ENCODE assay signal across 26 cellular contexts in genomic region chr2:127621981-127622431, GRCh38. TPM values are rescaled to one million over a fixed set of nuclear protein-coding genes. Genes with fewer than 3 reads are reported as not detected.
DNase-seq lines count a peak whose midpoint lies in the region; ATAC-seq and TF ChIP-seq lines count a peak whose summit lies in the region.
"Had no signal": no experiment of that assay in that cellular context is flagged by ENCODE, and none has a peak within 500 bp of the region (broad histone marks: within the 10 kb centered on the region; RNA-seq: fewer than 3 reads in every experiment).

No MANE protein-coding gene starts in this region.

- H3K27ac Mint-ChIP-seq in activated CD8-positive, alpha-beta memory T cell treated with anti-CD3 and anti-CD28 coated beads, Interleukin-2, amount 10 ng/mL, durations not matched to agents 7 days and 5 days, result no peak overlapping the region
- H3K27ac Mint-ChIP-seq in stimulated activated naive B cell treated with anti-CD40 and anti-IgM and Interleukin-4, amounts not matched to agents 10 μg/mL and 1 μg/mL and 100 μg/mL, for 72 hours, result peak overlapping the region; percentile 25
- H3K27ac Mint-ChIP-seq: activated CD4-positive, alpha-beta T cell treated with anti-CD3 and anti-CD28 coated beads, Interleukin-2, amount 10 ng/mL, durations not matched to agents 24 days and 14 days; activated T-helper 2 cell treated with anti-CD3 and anti-CD28 coated beads, Interferon-gamma antibody, Interleukin-2, Interleukin-4, amounts not matched to agents 10 μg/mL and 5 μg/mL and 100 μg/mL, durations not matched to agents 14 hours and 24 hours and 36 hours; brain; effector memory CD8-positive, alpha-beta T cell; nephron had no signal

- H2AK5ac ChIP-seq in IMR-90 (ENCODE audit: low read depth, low read length), result peak overlapping the region; percentile 24; the same call in 1 of the 2 replicates

- no peaks in the 10 kb centered on the region; the same call in 1 of the 2 replicates for H3K27me3 ChIP-seq in IMR-90 (ENCODE audit: control insufficient read depth, insufficient read depth, low read length)
- H3K27me3 ChIP-seq: hepatocyte, left lung, tibial nerve had no signal

- TF ChIP-seq POLR2A in IMR-90 (IDR thresholded peaks at IDR 0.05; ENCODE audit: low read depth, low read length), result no peak

- H4K8ac ChIP-seq in IMR-90 (ENCODE audit: low read depth in 2 of 2, low read length in 2 of 2), result no peak overlapping the region

- H3K9me3 Mint-ChIP-seq in activated CD8-positive, alpha-beta memory T cell treated with anti-CD3 and anti-CD28 coated beads, Interleukin-2, amount 10 ng/mL, durations not matched to agents 7 days and 5 days (ENCODE audit: low read depth), result no peaks in the 10 kb centered on the region
- H3K9me3 Mint-ChIP-seq in stimulated activated naive B cell treated with anti-CD40 and anti-IgM and Interleukin-4, amounts not matched to agents 10 μg/mL and 1 μg/mL and 100 μg/mL, for 72 hours, result peaks cover 3% of the 10 kb centered on the region in 2 donors
- H3K9me3 Mint-ChIP-seq: activated CD4-positive, alpha-beta T cell treated with anti-CD3 and anti-CD28 coated beads, Interleukin-2, amount 10 ng/mL, durations not matched to agents 24 days and 14 days; activated T-helper 2 cell treated with anti-CD3 and anti-CD28 coated beads, Interferon-gamma antibody, Interleukin-2, Interleukin-4, amounts not matched to agents 10 μg/mL and 5 μg/mL and 100 μg/mL, durations not matched to agents 14 hours and 24 hours and 36 hours; effector memory CD8-positive, alpha-beta T cell; IgD-negative memory B cell had no signal

- peaks cover 7% of the 10 kb centered on the region for H3K27me3 Mint-ChIP-seq in activated CD8-positive, alpha-beta memory T cell treated with anti-CD3 and anti-CD28 coated beads, Interleukin-2, amount 10 ng/mL, durations not matched to agents 7 days and 5 days
- H3K27me3 Mint-ChIP-seq in stimulated activated naive B cell treated with anti-CD40 and anti-IgM and Interleukin-4, amounts not matched to agents 10 μg/mL and 1 μg/mL and 100 μg/mL, for 72 hours, result no peaks in the 10 kb centered on the region

- BruUV-seq in IMR-90 (replicated peaks; lab: Mats Ljungman, UMichigan), result no TSS peak

- no peak for ATAC-seq in activated CD8-positive, alpha-beta memory T cell treated with anti-CD3 and anti-CD28 coated beads, Interleukin-2, amount 10 ng/mL, durations not matched to agents 7 days and 5 days
- no peak for ATAC-seq in IMR-90 (ENCODE audit: low read depth)
- ATAC-seq in stimulated activated naive B cell treated with anti-CD40 and anti-IgM and Interleukin-4, amounts not matched to agents 10 μg/mL and 1 μg/mL and 100 μg/mL, for 72 hours (replicated peaks), result no peak
- ATAC-seq: effector memory CD8-positive, alpha-beta T cell; esophagus mucosa; left lung; right cardiac atrium had no signal

- H4K5ac ChIP-seq in IMR-90 (ENCODE audit: low read depth, low read length), result no peak overlapping the region

- no peak overlapping the region for H3K18ac ChIP-seq in IMR-90 (ENCODE audit: low read depth, low read length)

- H3K9me1 ChIP-seq in IMR-90 (ENCODE audit: insufficient read depth, low read length), result peaks cover 6% of the 10 kb centered on the region; the same call in 1 of the 2 replicates

- peak; percentile 28 for DNase-seq in activated CD8-positive, alpha-beta memory T cell treated with anti-CD3 and anti-CD28 coated beads, Interleukin-2, amount 50 U/mL, for 48 hours
- DNase-seq in activated CD8-positive, alpha-beta memory T cell treated with anti-CD3 and anti-CD28 coated beads, Interleukin-2, amount 10 ng/mL, durations not matched to agents 7 days and 5 days, result no peak
- no peak for DNase-seq in IMR-90
- peak; percentile 37 for DNase-seq in islet precursor cell
- no peak for DNase-seq in stimulated activated naive B cell treated with anti-CD40 and anti-IgM and Interleukin-4, amounts not matched to agents 10 μg/mL and 1 μg/mL and 100 μg/mL, for 72 hours
- DNase-seq in NCI-H1930 (lab: John Stamatoyannopoulos, UW), result no peak
- no peak for DNase-seq in dedifferentiated amniotic fluid mesenchymal stem cell (ENCODE audit: extremely low spot score)
- DNase-seq in effector CD4-positive, alpha-beta T cell, result no peak
- DNase-seq: activated CD4-positive, alpha-beta T cell treated with anti-CD3 and anti-CD28 coated beads, Interleukin-2, amount 10 ng/mL, durations not matched to agents 24 days and 14 days; DMS153; effector memory CD8-positive, alpha-beta T cell; foreskin melanocyte; NCI-H1417 treated with DMSO at 0.1 percent for 48 hours; NCI-H510A; stomach had no signal

- no peak overlapping the region for H3K4ac ChIP-seq in IMR-90 (ENCODE audit: low read depth, low read length)

- peaks cover 5% of the 10 kb centered on the region for H3K4me1 ChIP-seq in IMR-90 (ENCODE audit: control insufficient read depth, insufficient read depth, low read length)
- H3K4me1 ChIP-seq: left lung, parathyroid adenoma, stomach, tibial nerve had no signal

- no peak overlapping the region for H3K9ac ChIP-seq in IMR-90 (ENCODE audit: low read depth, low read length)
- H3K9ac ChIP-seq: parathyroid adenoma had no signal

- H2BK120ac ChIP-seq in IMR-90 (ENCODE audit: low read depth, low read length), result 0 out of 2 replicates have a peak overlapping the region, but pooled peaks have one; percentile 2

- H3K23ac ChIP-seq in IMR-90 (ENCODE audit: low read depth, low read length), result no peak overlapping the region

- no peaks in the 10 kb centered on the region for H3K36me3 Mint-ChIP-seq in activated CD8-positive, alpha-beta memory T cell treated with anti-CD3 and anti-CD28 coated beads, Interleukin-2, amount 10 ng/mL, durations not matched to agents 7 days and 5 days
- H3K36me3 Mint-ChIP-seq in stimulated activated naive B cell treated with anti-CD40 and anti-IgM and Interleukin-4, amounts not matched to agents 10 μg/mL and 1 μg/mL and 100 μg/mL, for 72 hours, result peaks cover 2 to 7% of the 10 kb centered on the region in 2 donors
- H3K36me3 Mint-ChIP-seq: brain had no signal

- no peak overlapping the region for H2BK5ac ChIP-seq in IMR-90 (ENCODE audit: low read depth, low read length, poor library complexity, severe bottlenecking)

- H4K91ac ChIP-seq in IMR-90 (ENCODE audit: insufficient read depth, low read depth, low read length), result no peak overlapping the region

- POLR2A ChIA-PET in IMR-90 (lab: Charles Lee; ENCODE audit: unreplicated experiment), result no interaction called here

- no peak for TF ChIP-seq CTCF in IMR-90 (conservative IDR thresholded peaks at IDR 0.05; ENCODE audit: low read depth, low read length)

- TF ChIP-seq RAD21 in IMR-90 (IDR thresholded peaks at IDR 0.05; ENCODE audit: low read length), result no peak

- intact Hi-C loops in IMR-90 (cut with micrococcal nuclease), result loop anchor here (2.0 kb wide), 1 partner anchor 13 kb away; no protein-coding TSS in a partner anchor

- H3K36me3 ChIP-seq in IMR-90 (ENCODE audit: control insufficient read depth, insufficient read depth, low read length), result no peaks in the 10 kb centered on the region
- H3K36me3 ChIP-seq: left lung, stomach, tibial nerve had no signal

- no peaks in the 10 kb centered on the region for H3K9me3 ChIP-seq in IMR-90 (ENCODE audit: control insufficient read depth, insufficient read depth, low read length)
- H3K9me3 ChIP-seq: left lung, stomach, tibial nerve had no signal

- H3K4me2 ChIP-seq in IMR-90 (ENCODE audit: low read depth, low read length), result no peak overlapping the region
- H3K4me2 ChIP-seq: hepatocyte had no signal

- H2AFZ ChIP-seq in IMR-90 (replicated peaks; ENCODE audit: low read length, poor library complexity), result no peak overlapping the region
- H2AFZ ChIP-seq: hepatocyte, parathyroid adenoma had no signal

- no peaks in the 10 kb centered on the region for H4K20me1 ChIP-seq in IMR-90 (ENCODE audit: insufficient read depth, low read length)

- H3K4me3 Mint-ChIP-seq in activated CD8-positive, alpha-beta memory T cell treated with anti-CD3 and anti-CD28 coated beads, Interleukin-2, amount 10 ng/mL, durations not matched to agents 7 days and 5 days, result no peak overlapping the region
- H3K4me3 Mint-ChIP-seq in stimulated activated naive B cell treated with anti-CD40 and anti-IgM and Interleukin-4, amounts not matched to agents 10 μg/mL and 1 μg/mL and 100 μg/mL, for 72 hours, result no peak overlapping the region
- H3K4me3 Mint-ChIP-seq: activated CD4-positive, alpha-beta T cell treated with anti-CD3 and anti-CD28 coated beads, Interleukin-2, amount 10 ng/mL, durations not matched to agents 24 days and 14 days; brain; effector memory CD8-positive, alpha-beta T cell; nephron had no signal

- H3K79me1 ChIP-seq in IMR-90 (ENCODE audit: low read depth in 1 of 2, low read length in 2 of 2), result no peaks in the 10 kb centered on the region

- H2AK9ac ChIP-seq in IMR-90 (replicated peaks; ENCODE audit: low read depth, low read length, poor library complexity), result no peak overlapping the region

- 100% methylated on average over 9 of the region's 15 CpGs; no CpG with 5 or more reads in 1 of the 2 experiments for WGBS in IMR-90 (ENCODE audit: extremely low coverage in 2 of 2, insufficient read length in 1 of 2), 2 experiments

- H3K14ac ChIP-seq in IMR-90 (replicated peaks; ENCODE audit: low read depth, low read length), result no peak overlapping the region

- H3K27ac ChIP-seq in IMR-90 (ENCODE audit: insufficient read depth, low read length), result no peak overlapping the region
- H3K27ac ChIP-seq: hepatocyte, left lung, parathyroid adenoma, stomach, tibial nerve had no signal

- CTCF ChIA-PET in activated CD8-positive, alpha-beta memory T cell treated with anti-CD3 and anti-CD28 coated beads, Interleukin-2, amount 10 ng/mL, durations not matched to agents 7 days and 5 days (lab: Charles Lee), result no interaction called here
- CTCF ChIA-PET in IMR-90 (lab: Yijun Ruan, JAX), result no interaction called here

- dilution Hi-C loops in IMR-90 (cut with HindIII; ENCODE audit: low sequenced_read_pairs, unreplicated experiment), result no loop called here

- no peak overlapping the region for H3K4me3 ChIP-seq in IMR-90 (ENCODE audit: insufficient read depth, low read depth, low read length)
- H3K4me3 ChIP-seq: hepatocyte, left lung, stomach, tibial nerve had no signal

- H3K56ac ChIP-seq in IMR-90 (ENCODE audit: extremely low read depth, insufficient read depth, low read length), result no peak overlapping the region

- in situ Hi-C loops in IMR-90 (cut with MboI; ENCODE audit: low sequenced_read_pairs), result no loop called here

- no peak overlapping the region for H2BK15ac ChIP-seq in IMR-90 (ENCODE audit: low read depth, low read length)

- H2BK20ac ChIP-seq in IMR-90 (ENCODE audit: low read depth, low read length), result no peak overlapping the region

- no peaks in the 10 kb centered on the region for H3K4me1 Mint-ChIP-seq in activated CD8-positive, alpha-beta memory T cell treated with anti-CD3 and anti-CD28 coated beads, Interleukin-2, amount 10 ng/mL, durations not matched to agents 7 days and 5 days
- H3K4me1 Mint-ChIP-seq in stimulated activated naive B cell treated with anti-CD40 and anti-IgM and Interleukin-4, amounts not matched to agents 10 μg/mL and 1 μg/mL and 100 μg/mL, for 72 hours, result peaks cover 56 to 84% of the 10 kb centered on the region in 2 donors
- H3K4me1 Mint-ChIP-seq: activated CD4-positive, alpha-beta T cell treated with anti-CD3 and anti-CD28 coated beads, Interleukin-2, amount 10 ng/mL, durations not matched to agents 24 days and 14 days; nephron had no signal

RNA-seq across cellular contexts. Expression of gene GPR17, which starts 23.9 kb away (rescaled TPM):
- not detected for total RNA-seq in activated CD8-positive, alpha-beta memory T cell treated with anti-CD3 and anti-CD28 coated beads, Interleukin-2, amount 10 ng/mL, durations not matched to agents 7 days and 5 days
- not detected in 2 replicates for total RNA-seq in IMR-90 (2012; rRNA removed)
- not detected in 2 replicates for polyA plus RNA-seq in IMR-90 (2012; rRNA removed)
- polyA plus RNA-seq in IMR-90 (2012; cell fraction: cytosol; rRNA removed), result not detected in 2 replicates
- 0.04 TPM in 1 of 2 replicates, not detected in the other for polyA plus RNA-seq in IMR-90 (2012; cell fraction: nucleus; rRNA removed; ENCODE audit: low replicate concordance)
- total RNA-seq: activated CD4-positive, alpha-beta T cell treated with anti-CD3 and anti-CD28 coated beads, Interleukin-2, amount 10 ng/mL, durations not matched to agents 24 days and 14 days; activated T-helper 2 cell treated with anti-CD3 and anti-CD28 coated beads, Interferon-gamma antibody, Interleukin-2, Interleukin-4, amounts not matched to agents 10 μg/mL and 5 μg/mL and 100 μg/mL, durations not matched to agents 14 hours and 24 hours and 36 hours; esophagus mucosa; hepatocyte; stomach; T-helper 2 cell treated with Interferon-gamma antibody and Interleukin-4, amounts not matched to agents 100 ng/mL and 5 ng/mL, for 36 hours had no signal
- polyA plus RNA-seq: IgD-negative memory B cell had no signal

RNA-seq across cellular contexts. Expression of gene LIMS2, which starts 53.3 kb away (rescaled TPM):
- 10 to 100 TPM in 1 of 2 experiments, 1 to 10 TPM in 1; 4.5 to 11.4 TPM for total RNA-seq in activated CD8-positive, alpha-beta memory T cell treated with anti-CD3 and anti-CD28 coated beads, Interleukin-2, amount 10 ng/mL, durations not matched to agents 7 days and 5 days
- 1.1 and 1.3 TPM in 2 replicates for total RNA-seq in IMR-90 (2012; rRNA removed)
- polyA plus RNA-seq in IMR-90 (2012; rRNA removed), result 17.8 and 18.8 TPM in 2 replicates
- 22.3 and 23.6 TPM in 2 replicates for polyA plus RNA-seq in IMR-90 (2012; cell fraction: cytosol; rRNA removed)
- polyA plus RNA-seq in IMR-90 (2012; cell fraction: nucleus; rRNA removed; ENCODE audit: low replicate concordance), result 69.0 and 120 TPM in 2 replicates

Comparison
In these comparisons a context has a peak if more than half of its experiments do, and no peak if none do; other contexts are left out.
1. DNase-seq: peak in activated CD8-positive, alpha-beta memory T cell treated with anti-CD3 and anti-CD28 coated beads, Interleukin-2, amount 50 U/mL, for 48 hours (single experiment) and islet precursor cell (single experiment); none in activated CD8-positive, alpha-beta memory T cell treated with anti-CD3 and anti-CD28 coated beads, Interleukin-2, amount 10 ng/mL, durations not matched to agents 7 days and 5 days (single experiment), IMR-90 (single experiment), stimulated activated naive B cell treated with anti-CD40 and anti-IgM and Interleukin-4, amounts not matched to agents 10 μg/mL and 1 μg/mL and 100 μg/mL, for 72 hours (single experiment), NCI-H1930 (0 of 2), dedifferentiated amniotic fluid mesenchymal stem cell (single experiment) and effector CD4-positive, alpha-beta T cell (single experiment).